18 cellular contexts compared by ENCODE assay signal in the genomic region with DNA sequence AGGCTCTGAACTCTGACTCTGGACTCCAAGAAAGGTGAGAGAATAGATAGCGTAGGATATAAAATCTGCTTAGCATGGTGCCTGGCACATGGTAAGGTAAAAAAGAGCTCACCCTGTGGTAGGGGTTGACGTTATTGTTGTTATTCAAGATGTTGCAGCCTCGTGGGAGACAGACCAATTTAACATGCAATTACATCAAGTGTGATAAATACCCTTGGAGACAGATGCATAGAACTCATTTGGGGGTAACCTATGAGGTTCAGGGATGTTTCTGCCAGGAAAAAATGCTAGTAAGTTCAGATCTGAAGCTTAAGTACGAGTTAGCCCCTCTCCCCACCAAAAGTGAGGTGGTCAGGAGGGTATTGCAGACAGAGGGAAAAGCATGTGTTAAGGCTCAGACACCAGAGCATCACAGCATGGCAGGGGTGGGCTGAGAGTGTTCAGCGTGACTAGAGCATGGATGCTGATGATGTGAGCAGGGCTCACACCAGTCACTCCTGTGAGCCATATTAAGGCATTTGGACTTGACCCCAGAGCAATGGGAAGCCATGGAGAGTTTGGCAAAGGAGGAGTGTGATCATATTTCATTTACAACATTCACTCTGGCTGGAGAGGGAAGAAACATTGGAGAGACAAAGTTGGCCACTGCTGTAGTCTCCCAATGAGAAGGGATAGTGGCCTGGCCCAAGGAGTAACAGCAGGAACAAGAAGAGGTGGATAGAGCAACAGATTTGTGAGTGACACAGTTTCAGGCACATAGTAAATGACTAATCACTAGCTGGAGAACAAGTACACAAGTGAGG.
DNase-seq lines count a peak whose midpoint lies in the region; ATAC-seq and TF ChIP-seq lines count a peak whose summit lies in the region.
"Had no signal": no experiment of that assay in that cellular context is flagged by ENCODE, and none has a peak within 500 bp of the region (broad histone marks: within the 10 kb centered on the region; RNA-seq: fewer than 3 reads in every experiment).

No MANE protein-coding gene starts in this region.

- H3K36me3 Mint-ChIP-seq in CD14-positive monocyte = no peaks in the 10 kb centered on the region
- H3K36me3 Mint-ChIP-seq: activated naive CD8-positive, alpha-beta T cell had no signal

- H3K27ac Mint-ChIP-seq in CD14-positive monocyte = no peak overlapping the region
- H3K27ac Mint-ChIP-seq: activated B cell treated with CpG ODN at 0.5 μM for 24 hours; activated naive CD8-positive, alpha-beta T cell; nephron progenitor cell had no signal

- DNase-seq in DMS 273 (lab: John Stamatoyannopoulos, UW; ENCODE audit: unreplicated experiment) = peak; percentile 35
- DNase-seq in DMS 273 treated with DMSO at 0.1 percent for 48 hours (lab: John Stamatoyannopoulos, UW) = no peak
- DNase-seq in LHCN-M2 (ENCODE audit: low read depth) = peak; percentile 35
- peak; percentile 49 for DNase-seq in dedifferentiated amniotic fluid mesenchymal stem cell (ENCODE audit: extremely low spot score)
- DNase-seq in sciatic nerve (ENCODE audit: low spot score) = peak; percentile 22
- DNase-seq in CD14-positive monocyte (ENCODE audit: low spot score) = no peak
- no peak for DNase-seq in NCI-H524 (lab: John Stamatoyannopoulos, UW)
- no peak for DNase-seq in NCI-H2227 treated with DMSO at 0.1 percent for 48 hours (lab: John Stamatoyannopoulos, UW)
- DNase-seq: activated B cell treated with CpG ODN at 0.5 μM for 24 hours; GF-D8; NCI-H1092; NCI-H524 treated with DMSO at 0.1 percent for 48 hours; nephron progenitor cell; Peyer's patch; stimulated activated CD4-positive, alpha-beta T cell treated with anti-CD3 and anti-CD28 coated beads, Interleukin-2, amount 100 ng/mL, for 24 hours; T-helper 1 cell; transverse colon had no signal

- peaks cover 6% of the 10 kb centered on the region for H3K4me1 Mint-ChIP-seq in CD14-positive monocyte

- peaks cover 4 to 14% (median 7%) of the 10 kb centered on the region in 7 donors for H3K9me3 Mint-ChIP-seq in CD14-positive monocyte
- H3K9me3 Mint-ChIP-seq: activated B cell treated with CpG ODN at 0.5 μM for 24 hours had no signal

- intact Hi-C loops in sciatic nerve (cut with DNase I) (no loop called here), CD14-positive monocyte (cut with micrococcal nuclease) (no loop called here)

- H3K27me3 Mint-ChIP-seq in CD14-positive monocyte (ENCODE audit: low read depth in 3 of 3) = peaks cover 19 to 28% (median 23%) of the 10 kb centered on the region in 3 donors
- H3K27me3 Mint-ChIP-seq: activated naive CD8-positive, alpha-beta T cell had no signal

- peak; percentile 81 for ATAC-seq in sciatic nerve

- no peak for TF ChIP-seq CTCF in CD14-positive monocyte (IDR thresholded peaks at IDR 0.05)

- H3K4me3 Mint-ChIP-seq in CD14-positive monocyte = no peak overlapping the region
- H3K4me3 Mint-ChIP-seq: activated B cell treated with CpG ODN at 0.5 μM for 24 hours; activated naive CD8-positive, alpha-beta T cell; nephron progenitor cell had no signal

Comparison
In these comparisons a context has a peak if more than half of its experiments do, and no peak if none do; other contexts are left out.
1. DNase-seq: peak in DMS 273 (single experiment), LHCN-M2 (single experiment), dedifferentiated amniotic fluid mesenchymal stem cell (single experiment) and sciatic nerve (single experiment); none in DMS 273 treated with DMSO at 0.1 percent for 48 hours (single experiment), CD14-positive monocyte (single experiment), NCI-H524 (0 of 2) and NCI-H2227 treated with DMSO at 0.1 percent for 48 hours (single experiment).